In the genomic region with DNA sequence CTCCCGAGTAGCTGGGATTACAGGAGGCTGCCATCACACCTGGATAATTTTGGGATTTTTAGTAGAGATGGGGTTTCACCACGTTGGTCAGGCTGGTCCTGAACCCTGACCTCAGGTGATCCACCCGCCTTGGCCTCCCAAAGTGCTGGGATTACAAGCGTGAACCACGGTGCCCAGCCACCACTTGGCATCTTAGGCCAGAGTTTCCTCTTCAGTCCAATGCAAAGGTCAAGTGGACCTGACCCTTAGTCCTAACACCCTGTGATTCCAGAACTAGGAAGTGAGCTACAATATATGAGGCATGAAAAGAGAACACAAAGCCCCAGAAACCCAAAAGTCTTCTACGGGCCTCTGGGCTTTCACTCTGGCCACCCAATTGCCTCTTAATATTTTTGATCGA, we compare ENCODE assay signal across 6 cellular contexts.
"Had no signal": no experiment of that assay in that cellular context is flagged by ENCODE, and none has a peak within 500 bp of the region (broad histone marks: within the 10 kb centered on the region; RNA-seq: fewer than 3 reads in every experiment).

No MANE protein-coding gene starts in this region.

- H3K4me3 ChIP-seq: GM23338 had no signal

- DNase-seq: H9, HCEC 1CT had no signal

- H2AFZ ChIP-seq: GM23338 had no signal

- ATAC-seq: GM23338 had no signal

- H3K4me2 ChIP-seq: GM23338 had no signal

- FAIRE-seq: H1, H54, HTR-8/SVneo had no signal
